Comparison of ENCODE assay signal across 7 cellular contexts in the genomic region with DNA sequence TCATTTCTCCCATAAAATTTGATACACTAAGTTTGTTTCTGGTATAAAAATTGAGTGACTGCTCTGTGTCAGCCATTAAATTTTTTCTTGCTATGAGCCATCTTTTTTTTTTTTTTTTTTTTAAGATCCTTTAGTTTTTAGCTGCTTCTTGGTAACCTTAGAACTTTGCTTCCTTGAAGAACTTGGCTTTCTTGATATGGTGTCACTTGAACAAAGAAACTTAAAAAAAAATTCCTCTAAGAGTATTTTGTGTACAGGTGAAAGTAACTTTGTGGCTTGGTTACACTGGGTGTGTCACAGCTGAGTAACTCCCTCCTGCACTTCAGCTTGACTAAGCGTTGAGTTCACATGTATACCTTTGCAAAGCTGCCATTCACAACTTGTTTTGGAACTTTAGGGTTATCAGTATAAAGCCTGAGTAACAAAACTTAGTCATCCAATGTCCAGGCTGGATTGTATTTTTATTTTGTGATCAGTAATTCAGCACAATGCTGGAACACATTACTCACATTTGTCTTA.
DNase-seq lines count a peak whose midpoint lies in the region; ATAC-seq, FAIRE-seq and TF ChIP-seq lines count a peak whose summit lies in the region.

No MANE protein-coding gene starts in this region.

- peak overlapping the region; percentile 92 to 100 (median 95) for H3K4me3 Mint-ChIP-seq in nephron

- peaks cover 43% of the 10 kb centered on the region for H3K36me3 Mint-ChIP-seq in nephron (ENCODE audit: low read depth)

- FAIRE-seq in D721Med (lab: Jason Lieb, UNC), result no peak

- H3K27ac Mint-ChIP-seq in nephron, result peak overlapping the region; percentile 100

- H3K27ac ChIP-seq in cingulate gyrus (ENCODE audit: low read depth, low read length), result peak overlapping the region; percentile 92

- H3K4me1 Mint-ChIP-seq in nephron, result peaks cover 79% of the 10 kb centered on the region

- ATAC-seq in GM18511 (IDR thresholded peaks at IDR 0.05; ENCODE audit: unreplicated experiment), result peak; percentile 43

- peak overlapping the region; percentile 10; the same call in 1 of the 2 replicates for H3K4me3 ChIP-seq in HFF-Myc (replicated peaks; ENCODE audit: low read depth, low read length)

- DNase-seq in HFF-Myc (ENCODE audit: extremely low read depth, low read depth) (no peak), RPMI8226 (peak; percentile 67), D721Med (ENCODE audit: insufficient read length, low spot score) (no peak), pons (ENCODE audit: low spot score) (no peak)

- H3K9me3 Mint-ChIP-seq in nephron, result no peaks in the 10 kb centered on the region

- TF ChIP-seq CTCF in HFF-Myc (IDR thresholded peaks at IDR 0.05; ENCODE audit: low read depth, low read length, missing control alignments) (no peak), nephron (IDR thresholded peaks at IDR 0.05; ENCODE audit: unreplicated experiment in 3 of 3) (no peak), D721Med (IDR thresholded peaks at IDR 0.05; ENCODE audit: insufficient read depth, missing control alignments) (no peak)

- H3K27me3 Mint-ChIP-seq in nephron (ENCODE audit: low read depth), result no peaks in the 10 kb centered on the region
